In genomic region chr7:107109955-107110354, GRCh38 we compare ENCODE assay signal across 1 cellular context.
TF ChIP-seq lines count a peak whose summit lies in the region.

No MANE protein-coding gene starts in this region.

TF ChIP-seq in K562, 482 proteins besides CTCF, POLR2A, EP300 and RAD21 (continued from another document and continues in another):
- TF ChIP-seq ZNF407 (IDR thresholded peaks at IDR 0.05; ENCODE audit: low read depth) = no peak
- peak; percentile 58 for TF ChIP-seq CXXC5 (CRISPR knock-in tag; IDR thresholded peaks at IDR 0.05)
- TF ChIP-seq ZNF609 (CRISPR knock-in tag; IDR thresholded peaks at IDR 0.05; ENCODE audit: borderline replicate concordance) = no peak
- TF ChIP-seq FOXP4 (CRISPR knock-in tag; IDR thresholded peaks at IDR 0.05; ENCODE audit: borderline replicate concordance) = peak; percentile 75; the same call in 1 of the 2 replicates
- TF ChIP-seq DMBX1 (CRISPR knock-in tag; IDR thresholded peaks at IDR 0.05; ENCODE audit: borderline replicate concordance) = peak; percentile 91
- no peak for TF ChIP-seq ZNF76 (CRISPR knock-in tag; IDR thresholded peaks at IDR 0.05; ENCODE audit: borderline replicate concordance)
- TF ChIP-seq ZNF263 (CRISPR knock-in tag; IDR thresholded peaks at IDR 0.05; ENCODE audit: borderline replicate concordance) = peak; percentile 54; the same call in 1 of the 2 replicates
- TF ChIP-seq EHMT2 (IDR thresholded peaks at IDR 0.05) = peak; percentile 51; the same call in 1 of the 2 replicates
- no peak for TF ChIP-seq KLF6 (CRISPR knock-in tag; IDR thresholded peaks at IDR 0.05; ENCODE audit: borderline replicate concordance)
- TF ChIP-seq MTA3 (IDR thresholded peaks at IDR 0.05; ENCODE audit: borderline replicate concordance) = peak; percentile 22; the same call in 1 of the 2 replicates
- no peak for TF ChIP-seq GTF2F1 (IDR thresholded peaks at IDR 0.05; ENCODE audit: low read depth, low read length)
- TF ChIP-seq ZNF592 (IDR thresholded peaks at IDR 0.05) = peak; percentile 98
- TF ChIP-seq HOXB6 (CRISPR knock-in tag; IDR thresholded peaks at IDR 0.05; ENCODE audit: borderline replicate concordance) = no peak
- peak; percentile 23; the same call in 1 of the 2 replicates for TF ChIP-seq ELF4 (CRISPR knock-in tag; IDR thresholded peaks at IDR 0.05)
- no peak for TF ChIP-seq KDM1A (IDR thresholded peaks at IDR 0.05)
- no peak for TF ChIP-seq POLR2AphosphoS2 (IDR thresholded peaks at IDR 0.05; ENCODE audit: low read length)
- peak; percentile 64 for TF ChIP-seq ZNF316 (IDR thresholded peaks at IDR 0.05)
- peak; percentile 59; the same call in 1 of the 2 replicates for TF ChIP-seq ZBTB1 (CRISPR knock-in tag; IDR thresholded peaks at IDR 0.05; ENCODE audit: borderline replicate concordance, low read depth)
- no peak for TF ChIP-seq RNF219 (CRISPR knock-in tag; IDR thresholded peaks at IDR 0.05)
- TF ChIP-seq PRDM10 (IDR thresholded peaks at IDR 0.05; ENCODE audit: partially characterized antibody) = peak; percentile 45
- no peak for TF ChIP-seq ZBTB5 (IDR thresholded peaks at IDR 0.05)
